In the genomic region with DNA sequence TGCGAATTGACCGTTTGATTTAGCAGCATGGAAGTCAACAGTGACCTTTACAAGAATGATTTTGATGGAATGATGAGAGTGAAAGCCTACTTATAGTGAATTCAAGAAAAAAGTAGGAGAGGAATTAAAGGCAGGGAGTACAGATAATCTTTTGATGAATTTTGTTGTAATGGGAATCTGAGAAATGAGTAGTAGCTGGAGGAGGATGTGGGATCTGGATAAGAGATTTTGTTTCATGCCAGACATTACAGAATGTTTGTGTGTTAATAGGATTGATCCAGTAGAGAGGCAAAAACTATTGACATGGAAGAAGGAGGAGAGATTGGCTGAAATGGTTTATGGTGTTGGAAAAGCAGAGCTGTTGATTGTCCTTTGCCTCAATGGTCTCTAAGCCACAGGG, we compare ENCODE assay signal across 13 cellular contexts. TPM values are rescaled to one million over a fixed set of nuclear protein-coding genes. Genes with fewer than 3 reads are reported as not detected.
DNase-seq lines count a peak whose midpoint lies in the region; ATAC-seq, FAIRE-seq and TF ChIP-seq lines count a peak whose summit lies in the region.
"Had no signal": no experiment of that assay in that cellular context is flagged by ENCODE, and none has a peak within 500 bp of the region (broad histone marks: within the 10 kb centered on the region; RNA-seq: fewer than 3 reads in every experiment).

No MANE protein-coding gene starts in this region.

- no peak for TF ChIP-seq POLR2A in vagina (IDR thresholded peaks at IDR 0.05)

- dilution Hi-C loops in keratinocyte (cut with MboI; ENCODE audit: extremely low pct_ligation_motif_present, low sequenced_read_pairs) = no loop called here

- no peaks in the 10 kb centered on the region for H3K9me3 Mint-ChIP-seq in activated naive CD4-positive, alpha-beta T cell treated with anti-CD3 and anti-CD28 coated beads, Interleukin-2, amount 50 U/mL, for 24 hours
- H3K9me3 Mint-ChIP-seq in activated T-helper 2 cell treated with anti-CD3 and anti-CD28 coated beads, Interferon-gamma antibody, Interleukin-2, Interleukin-4, amounts not matched to agents 10 μg/mL and 5 μg/mL and 100 μg/mL, durations not matched to agents 14 hours and 24 hours and 36 hours = no peaks in the 10 kb centered on the region

- H3K4me1 ChIP-seq in keratinocyte (ENCODE audit: control insufficient read depth, extremely low read depth, insufficient read depth, low read length) (peaks cover 19% of the 10 kb centered on the region), vagina (peaks cover 17% of the 10 kb centered on the region)

- peaks cover 4 to 7% of the 10 kb centered on the region in 2 experiments for H3K36me3 ChIP-seq in keratinocyte (ENCODE audit: control insufficient read depth in 2 of 2, extremely low read depth in 1 of 2, insufficient read depth in 2 of 2, low read length in 2 of 2)
- peaks cover 0 to 10% of the 10 kb centered on the region in 2 donors for H3K36me3 ChIP-seq in vagina

- no peaks in the 10 kb centered on the region for H3K27me3 Mint-ChIP-seq in activated naive CD4-positive, alpha-beta T cell treated with anti-CD3 and anti-CD28 coated beads, Interleukin-2, amount 50 U/mL, for 24 hours
- no peaks in the 10 kb centered on the region for H3K27me3 Mint-ChIP-seq in activated T-helper 2 cell treated with anti-CD3 and anti-CD28 coated beads, Interferon-gamma antibody, Interleukin-2, Interleukin-4, amounts not matched to agents 10 μg/mL and 5 μg/mL and 100 μg/mL, durations not matched to agents 14 hours and 24 hours and 36 hours (ENCODE audit: low read depth)

- peak overlapping the region; percentile 83 for H3K27ac ChIP-seq in keratinocyte (ENCODE audit: control insufficient read depth, insufficient read depth, low read length)
- H3K27ac ChIP-seq in vagina = peak overlapping the region; percentile 38

- H2AFZ ChIP-seq in keratinocyte (ENCODE audit: control insufficient read depth, low read length) = no peak overlapping the region

- no peak for DNase-seq in activated naive CD4-positive, alpha-beta T cell treated with anti-CD3 and anti-CD28 coated beads, Interleukin-2, amount 50 U/mL, for 16 hours
- no peak for DNase-seq in activated T-helper 2 cell treated with anti-CD3 and anti-CD28 coated beads, Interferon-gamma antibody, Interleukin-2, Interleukin-4, amounts not matched to agents 10 μg/mL and 5 μg/mL and 100 μg/mL, durations not matched to agents 14 hours and 24 hours and 36 hours (ENCODE audit: low spot score)
- DNase-seq in keratinocyte (ENCODE audit: low read depth, low spot score) = no peak
- DNase-seq in vagina (ENCODE audit: extremely low spot score in 2 of 2) = no peak
- no peak for DNase-seq in NCI-H2081 treated with DMSO at 0.1 percent for 48 hours (lab: John Stamatoyannopoulos, UW)
- no peak for DNase-seq in DMS114 treated with DMSO at 0.1 percent for 48 hours (lab: John Stamatoyannopoulos, UW; ENCODE audit: unreplicated experiment)
- DNase-seq: HCEC 1CT, immature natural killer cell, NCI-H1105, NCI-H510A treated with DMSO at 0.1 percent for 48 hours had no signal

- H3K4me1 Mint-ChIP-seq in activated naive CD4-positive, alpha-beta T cell treated with anti-CD3 and anti-CD28 coated beads, Interleukin-2, amount 50 U/mL, for 24 hours = peaks cover 59% of the 10 kb centered on the region
- H3K4me1 Mint-ChIP-seq in activated T-helper 2 cell treated with anti-CD3 and anti-CD28 coated beads, Interferon-gamma antibody, Interleukin-2, Interleukin-4, amounts not matched to agents 10 μg/mL and 5 μg/mL and 100 μg/mL, durations not matched to agents 14 hours and 24 hours and 36 hours (ENCODE audit: low read depth) = peaks cover 48% of the 10 kb centered on the region

- peak overlapping the region; percentile 98 for H3K27ac Mint-ChIP-seq in activated naive CD4-positive, alpha-beta T cell treated with anti-CD3 and anti-CD28 coated beads, Interleukin-2, amount 50 U/mL, for 24 hours
- H3K27ac Mint-ChIP-seq in activated T-helper 2 cell treated with anti-CD3 and anti-CD28 coated beads, Interferon-gamma antibody, Interleukin-2, Interleukin-4, amounts not matched to agents 10 μg/mL and 5 μg/mL and 100 μg/mL, durations not matched to agents 14 hours and 24 hours and 36 hours = peak overlapping the region; percentile 97

- intact Hi-C loops in activated T-helper 2 cell treated with anti-CD3 and anti-CD28 coated beads, Interferon-gamma antibody, Interleukin-2, Interleukin-4, amounts not matched to agents 10 μg/mL and 5 μg/mL and 100 μg/mL, durations not matched to agents 14 hours and 24 hours and 36 hours (cut with micrococcal nuclease) = loop anchor here (5.0 kb wide), 2 partner anchors 56 to 89 kb away; a partner anchor contains a TSS
- intact Hi-C loops in vagina (cut with DNase I) = no loop called here

- H3K9ac ChIP-seq in keratinocyte (ENCODE audit: control insufficient read depth, extremely low read depth, insufficient read depth, low read length) = no peak overlapping the region

- no peaks in the 10 kb centered on the region for H3K79me2 ChIP-seq in keratinocyte (ENCODE audit: control insufficient read depth, insufficient read depth, low read length)

- H3K36me3 Mint-ChIP-seq in activated naive CD4-positive, alpha-beta T cell treated with anti-CD3 and anti-CD28 coated beads, Interleukin-2, amount 50 U/mL, for 24 hours = peaks cover 13% of the 10 kb centered on the region
- peaks cover 35% of the 10 kb centered on the region for H3K36me3 Mint-ChIP-seq in activated T-helper 2 cell treated with anti-CD3 and anti-CD28 coated beads, Interferon-gamma antibody, Interleukin-2, Interleukin-4, amounts not matched to agents 10 μg/mL and 5 μg/mL and 100 μg/mL, durations not matched to agents 14 hours and 24 hours and 36 hours (ENCODE audit: low read depth)

- H3K9me3 ChIP-seq in keratinocyte (ENCODE audit: control insufficient read depth, low read depth, low read length) = no peaks in the 10 kb centered on the region
- no peaks in the 10 kb centered on the region for H3K9me3 ChIP-seq in vagina

- TF ChIP-seq CTCF in keratinocyte (optimal IDR thresholded peaks at IDR 0.05 in 1 of 3, IDR thresholded peaks at IDR 0.05 in 1 of 3, conservative IDR thresholded peaks at IDR 0.05 in 1 of 3; ENCODE audit: extremely low read depth in 1 of 3, insufficient read depth in 2 of 3, low read length in 3 of 3) (no peak), vagina (IDR thresholded peaks at IDR 0.05) (no peak)

- peak; percentile 23 for FAIRE-seq in keratinocyte (lab: Jason Lieb, UNC)

- H3K4me3 ChIP-seq in keratinocyte (ENCODE audit: control insufficient read depth in 2 of 3, extremely low read depth in 1 of 3, insufficient read depth in 2 of 3, low read depth in 1 of 3, low read length in 3 of 3) = no peak overlapping the region
- H3K4me3 ChIP-seq in vagina = no peak overlapping the region

- peak overlapping the region; percentile 20 for H3K4me3 Mint-ChIP-seq in activated naive CD4-positive, alpha-beta T cell treated with anti-CD3 and anti-CD28 coated beads, Interleukin-2, amount 50 U/mL, for 24 hours
- peak overlapping the region; percentile 53 for H3K4me3 Mint-ChIP-seq in activated T-helper 2 cell treated with anti-CD3 and anti-CD28 coated beads, Interferon-gamma antibody, Interleukin-2, Interleukin-4, amounts not matched to agents 10 μg/mL and 5 μg/mL and 100 μg/mL, durations not matched to agents 14 hours and 24 hours and 36 hours (ENCODE audit: low read depth)
- H3K4me3 Mint-ChIP-seq: immature natural killer cell had no signal

- H3K27me3 ChIP-seq in keratinocyte (ENCODE audit: control insufficient read depth, extremely low read depth, insufficient read depth, low read length) (no peaks in the 10 kb centered on the region), vagina (no peaks in the 10 kb centered on the region)

- ATAC-seq in GM19463 (IDR thresholded peaks at IDR 0.05; ENCODE audit: unreplicated experiment) = no peak
- ATAC-seq: sciatic nerve had no signal

- no peaks in the 10 kb centered on the region for H4K20me1 ChIP-seq in keratinocyte (ENCODE audit: control insufficient read depth, extremely low read depth, insufficient read depth, low read length)

- no peak overlapping the region for H3K4me2 ChIP-seq in keratinocyte (ENCODE audit: control insufficient read depth, extremely low read depth, insufficient read depth, low read depth, low read length)

- no peaks in the 10 kb centered on the region for H3K9me1 ChIP-seq in keratinocyte (ENCODE audit: control insufficient read depth, extremely low read depth, insufficient read depth, low read length)

RNA-seq across cellular contexts. Expression of a gene that starts 17.4 kb away (rescaled TPM):
- 50.9 and 60.2 TPM in 2 replicates for total RNA-seq in activated T-helper 2 cell treated with anti-CD3 and anti-CD28 coated beads, Interferon-gamma antibody, Interleukin-2, Interleukin-4, amounts not matched to agents 10 μg/mL and 5 μg/mL and 100 μg/mL, durations not matched to agents 14 hours and 24 hours and 36 hours
- polyA plus RNA-seq in keratinocyte = 11.8 to 16.9 TPM (median 12.8 TPM) in 3 replicates
- 8.6 TPM for polyA plus RNA-seq in keratinocyte (2011; ENCODE audit: low read depth)
- polyA plus RNA-seq in keratinocyte (2011; cell fraction: cytosol; rRNA removed) = 18.6 TPM in 2 replicates
- 36.2 and 36.6 TPM in 2 replicates for polyA plus RNA-seq in keratinocyte (2011; cell fraction: nucleus; rRNA removed)
- 10.5 and 13.9 TPM in 2 replicates for polyA plus RNA-seq in keratinocyte (2012; ENCODE audit: low replicate concordance)
- 21.4 to 75.7 TPM (median 72.0 TPM) in 3 replicates for polyA minus RNA-seq in keratinocyte
- polyA minus RNA-seq in keratinocyte (2011; cell fraction: cytosol; rRNA and poly(A)+ RNA removed) = 8.1 TPM
- polyA minus RNA-seq in keratinocyte (2011; cell fraction: nucleus; rRNA and poly(A)+ RNA removed) = 19.6 and 58.2 TPM in 2 replicates
- total RNA-seq in vagina = 33.1 TPM

RNA-seq across cellular contexts. Expression of a gene that starts 55.4 kb away (rescaled TPM):
- 17.9 and 20.7 TPM in 2 replicates for total RNA-seq in activated T-helper 2 cell treated with anti-CD3 and anti-CD28 coated beads, Interferon-gamma antibody, Interleukin-2, Interleukin-4, amounts not matched to agents 10 μg/mL and 5 μg/mL and 100 μg/mL, durations not matched to agents 14 hours and 24 hours and 36 hours
- polyA plus RNA-seq in keratinocyte = 27.9 to 31.5 TPM (median 31.1 TPM) in 3 replicates
- 34.8 TPM for polyA plus RNA-seq in keratinocyte (2011; ENCODE audit: low read depth)
- 20.5 and 34.8 TPM in 2 replicates for polyA plus RNA-seq in keratinocyte (2011; cell fraction: cytosol; rRNA removed)
- polyA plus RNA-seq in keratinocyte (2011; cell fraction: nucleus; rRNA removed) = 34.2 and 37.3 TPM in 2 replicates
- polyA plus RNA-seq in keratinocyte (2012; ENCODE audit: low replicate concordance) = 25.5 and 27.0 TPM in 2 replicates
- 7.2 to 24.5 TPM (median 19.9 TPM) in 3 replicates for polyA minus RNA-seq in keratinocyte
- polyA minus RNA-seq in keratinocyte (2011; cell fraction: cytosol; rRNA and poly(A)+ RNA removed) = 18.0 TPM
- 18.9 and 34.7 TPM in 2 replicates for polyA minus RNA-seq in keratinocyte (2011; cell fraction: nucleus; rRNA and poly(A)+ RNA removed)
- total RNA-seq in vagina = 22.3 TPM
